22 cellular contexts compared by ENCODE assay signal in genomic region chr1:86997538-86997937, GRCh38.
"Had no signal": no experiment of that assay in that cellular context is flagged by ENCODE, and none has a peak within 500 bp of the region (broad histone marks: within the 10 kb centered on the region; RNA-seq: fewer than 3 reads in every experiment).

No MANE protein-coding gene starts in this region.

- H3K4me1 ChIP-seq: left ventricle myocardium inferior, spleen, tibial nerve, uterus had no signal

- H3K9me3 ChIP-seq: left ventricle myocardium inferior, mucosa of descending colon, ovary, spleen, tibial nerve, uterus had no signal

- DNase-seq: islet precursor cell; left ventricle myocardium inferior; mesendoderm; midbrain; mucosa of descending colon; naive thymus-derived CD4-positive, alpha-beta T cell; ovary; retina; right cardiac atrium; small intestine; spleen; stimulated activated CD4-positive, alpha-beta T cell treated with anti-CD3 and anti-CD28 coated beads, Interleukin-4, amount 100 ng/mL, for 24 hours; stimulated activated naive CD4-positive, alpha-beta T cell; uterus had no signal

- H3K4me3 ChIP-seq: left ventricle myocardium inferior, lung, mucosa of descending colon, ovary, spleen, tibial nerve, uterus had no signal

- H3K4me3 Mint-ChIP-seq: naive thymus-derived CD4-positive, alpha-beta T cell; natural killer cell treated with Interleukin-12 subunit alpha and Interleukin-12 subunit beta and Interleukin-15 and Interleukin-18, amount 100 ng/mL, for 72 hours; stimulated activated effector memory CD8-positive, alpha-beta T cell treated with anti-CD3 and anti-CD28 coated beads, Interleukin-12 subunit alpha, Interleukin-12 subunit beta, amount 100 ng/mL, for 72 hours; stimulated activated naive CD8-positive, alpha-beta T cell treated with anti-CD3 and anti-CD28 coated beads, Interleukin-15, Interleukin-2, amounts not matched to agents 100 ng/mL and 50 ng/mL, for 24 hours; type B pancreatic cell had no signal

- H3K27me3 ChIP-seq: ovary, spleen, tibial nerve, uterus had no signal

- H3K36me3 ChIP-seq: ovary, tibial nerve, uterus had no signal

- H3K27me3 Mint-ChIP-seq: naive thymus-derived CD4-positive, alpha-beta T cell; natural killer cell treated with Interleukin-12 subunit alpha and Interleukin-12 subunit beta and Interleukin-15 and Interleukin-18, amount 100 ng/mL, for 72 hours; progenitor cell of endocrine pancreas; stimulated activated naive CD8-positive, alpha-beta T cell treated with anti-CD3 and anti-CD28 coated beads, Interleukin-15, Interleukin-2, amounts not matched to agents 100 ng/mL and 50 ng/mL, for 24 hours; type B pancreatic cell had no signal

- ATAC-seq: mucosa of descending colon; naive thymus-derived CD4-positive, alpha-beta T cell; natural killer cell treated with Interleukin-12 subunit alpha and Interleukin-12 subunit beta and Interleukin-15 and Interleukin-18, amount 100 ng/mL, for 72 hours; right cardiac atrium; sciatic nerve; stimulated activated effector memory CD8-positive, alpha-beta T cell treated with anti-CD3 and anti-CD28 coated beads, Interleukin-12 subunit alpha, Interleukin-12 subunit beta, amount 100 ng/mL, for 72 hours had no signal

- H3K27ac ChIP-seq: left ventricle myocardium inferior, ovary, spleen, tibial nerve, uterus had no signal

- H3K36me3 Mint-ChIP-seq: natural killer cell treated with Interleukin-12 subunit alpha and Interleukin-12 subunit beta and Interleukin-15 and Interleukin-18, amount 100 ng/mL, for 72 hours; stimulated activated effector memory CD8-positive, alpha-beta T cell treated with anti-CD3 and anti-CD28 coated beads, Interleukin-12 subunit alpha, Interleukin-12 subunit beta, amount 100 ng/mL, for 72 hours had no signal

- H3K27ac Mint-ChIP-seq: natural killer cell treated with Interleukin-12 subunit alpha and Interleukin-12 subunit beta and Interleukin-15 and Interleukin-18, amount 100 ng/mL, for 72 hours; progenitor cell of endocrine pancreas; stimulated activated effector memory CD8-positive, alpha-beta T cell treated with anti-CD3 and anti-CD28 coated beads, Interleukin-12 subunit alpha, Interleukin-12 subunit beta, amount 100 ng/mL, for 72 hours; stimulated activated naive CD8-positive, alpha-beta T cell treated with anti-CD3 and anti-CD28 coated beads, Interleukin-15, Interleukin-2, amounts not matched to agents 100 ng/mL and 50 ng/mL, for 24 hours; type B pancreatic cell had no signal

- H3K9me3 Mint-ChIP-seq: naive thymus-derived CD4-positive, alpha-beta T cell; natural killer cell treated with Interleukin-12 subunit alpha and Interleukin-12 subunit beta and Interleukin-15 and Interleukin-18, amount 100 ng/mL, for 72 hours; stimulated activated effector memory CD8-positive, alpha-beta T cell treated with anti-CD3 and anti-CD28 coated beads, Interleukin-12 subunit alpha, Interleukin-12 subunit beta, amount 100 ng/mL, for 72 hours; stimulated activated naive CD8-positive, alpha-beta T cell treated with anti-CD3 and anti-CD28 coated beads, Interleukin-15, Interleukin-2, amounts not matched to agents 100 ng/mL and 50 ng/mL, for 24 hours had no signal

- FAIRE-seq: small intestine had no signal
